ENCODE assay signal across 7 cellular contexts in genomic region chr20:49699200-49699992, GRCh38. TPM values are rescaled to one million over a fixed set of nuclear protein-coding genes. Genes with fewer than 3 reads are reported as not detected.
DNase-seq lines count a peak whose midpoint lies in the region; ATAC-seq and TF ChIP-seq lines count a peak whose summit lies in the region.

No MANE protein-coding gene starts in this region.

- H3K4me3 ChIP-seq in foreskin fibroblast (ENCODE audit: low read depth in 1 of 2, low read length in 2 of 2) (no peak overlapping the region), transverse colon (no peak overlapping the region)

- ATAC-seq in GM18520 (IDR thresholded peaks at IDR 0.05; ENCODE audit: unreplicated experiment) (peak; percentile 81), HG02642 (IDR thresholded peaks at IDR 0.05; ENCODE audit: poor library complexity, unreplicated experiment) (peak; percentile 80)

- H3K27me3 ChIP-seq in transverse colon = no peaks in the 10 kb centered on the region

- no peaks in the 10 kb centered on the region for H3K36me3 ChIP-seq in transverse colon

- TF ChIP-seq EP300 in transverse colon (IDR thresholded peaks at IDR 0.05; ENCODE audit: low read depth) = no peak

- no peak for TF ChIP-seq CTCF in foreskin fibroblast (IDR thresholded peaks at IDR 0.05; ENCODE audit: low read depth, low read length)
- TF ChIP-seq CTCF in transverse colon (IDR thresholded peaks at IDR 0.05) = no peak

- intact Hi-C loops in transverse colon (cut with DNase I; ENCODE audit: low total_unique reads) = no loop called here

- DNase-seq in RPMI7951 (ENCODE audit: low read depth) (peak; percentile 87), foreskin fibroblast (peak; percentile 60 to 75), transverse colon (no peak), 8988T (no peak), DMS79 treated with DMSO at 0.1 percent for 48 hours (lab: John Stamatoyannopoulos, UW) (no peak)

- H3K27ac ChIP-seq in transverse colon = no peak overlapping the region

- no peaks in the 10 kb centered on the region for H3K9me3 ChIP-seq in transverse colon

- WGBS in transverse colon (ENCODE audit: low coverage in 1 of 2), 2 donors = 45 to 46% methylated on average over 5 to 6 of the region's 6 CpGs

- in situ Hi-C loops in transverse colon (cut with MboI; ENCODE audit: low pct_ligation_motif_present in 1 of 4, low pct_unique_long_range_greater_than_20kb in 1 of 4, low sequenced_read_pairs in 3 of 4) = no loop called here

- peaks cover 12 to 77% (median 47%) of the 10 kb centered on the region in 4 donors for H3K4me1 ChIP-seq in transverse colon

- TF ChIP-seq POLR2A in transverse colon (IDR thresholded peaks at IDR 0.05) = no peak

RNA-seq across cellular contexts. Expression of gene B4GALT5, which starts 14.3 kb away (rescaled TPM):
- 25.5 and 30.5 TPM in 2 replicates for total RNA-seq in RPMI7951 (2014; rRNA removed; shearing (Covaris generic))
- total RNA-seq in transverse colon = 10 to 100 TPM; 22.3 to 43.2 (median 29.4) TPM

Comparison
In these comparisons a context has a peak if more than half of its experiments do, and no peak if none do; other contexts are left out.
1. DNase-seq: peak in RPMI7951 (single experiment) and foreskin fibroblast (2 of 2); none in transverse colon (single experiment), 8988T (single experiment) and DMS79 treated with DMSO at 0.1 percent for 48 hours (single experiment).